ENCODE assay signal across 8 cellular contexts in genomic region chr2:240998706-240999000, GRCh38. TPM values are rescaled to one million over a fixed set of nuclear protein-coding genes. Genes with fewer than 3 reads are reported as not detected.
DNase-seq lines count a peak whose midpoint lies in the region; FAIRE-seq and TF ChIP-seq lines count a peak whose summit lies in the region.

No MANE protein-coding gene starts in this region.

- H3K27me3 Mint-ChIP-seq in MCF 10A (ENCODE audit: insufficient read depth, unreplicated experiment), result no peaks in the 10 kb centered on the region
- H3K27me3 Mint-ChIP-seq in mesothelial cell of epicardium (ENCODE audit: low read depth), result peaks cover 38% of the 10 kb centered on the region

- intact Hi-C loops in cardiac septum (cut with DNase I), result no loop called here
- intact Hi-C loops in MCF 10A (cut with micrococcal nuclease), result no loop called here
- intact Hi-C loops in uterus (cut with DNase I; ENCODE audit: low total_unique reads), result no loop called here

- H3K4me1 Mint-ChIP-seq in MCF 10A (ENCODE audit: insufficient read depth, unreplicated experiment), result peaks cover 16% of the 10 kb centered on the region
- H3K4me1 Mint-ChIP-seq in mesothelial cell of epicardium, result peaks cover 26% of the 10 kb centered on the region

- peaks cover 33% of the 10 kb centered on the region for H3K27me3 ChIP-seq in cardiac muscle cell
- H3K27me3 ChIP-seq in uterus, result no peaks in the 10 kb centered on the region

- peaks cover 2% of the 10 kb centered on the region for H3K9me3 Mint-ChIP-seq in MCF 10A (ENCODE audit: unreplicated experiment)
- peaks cover 2% of the 10 kb centered on the region for H3K9me3 Mint-ChIP-seq in mesothelial cell of epicardium

- H3K4me1 ChIP-seq in cardiac muscle cell (ENCODE audit: low read depth) (no peaks in the 10 kb centered on the region), uterus (peaks cover 5 to 16% of the 10 kb centered on the region in 2 donors)

- no TSS peak for BruUV-seq in MCF 10A (replicated peaks; lab: Mats Ljungman, UMichigan)

- TF ChIP-seq POLR2A in uterus (IDR thresholded peaks at IDR 0.05) (no peak), GM12891 (IDR thresholded peaks at IDR 0.05; ENCODE audit: low read depth, low read length) (no peak)

- H3K27ac ChIP-seq in cardiac muscle cell (no peak overlapping the region), uterus (peak overlapping the region; percentile 76 to 91)

- H3K9me3 ChIP-seq in cardiac muscle cell (ENCODE audit: low read depth) (no peaks in the 10 kb centered on the region), uterus (peaks cover 0 to 6% of the 10 kb centered on the region in 2 donors)

- no peaks in the 10 kb centered on the region for H3K36me3 ChIP-seq in cardiac muscle cell
- no peaks in the 10 kb centered on the region for H3K36me3 ChIP-seq in uterus

- peaks cover 10% of the 10 kb centered on the region for H3K36me3 Mint-ChIP-seq in MCF 10A (ENCODE audit: insufficient read depth, unreplicated experiment)
- H3K36me3 Mint-ChIP-seq in mesothelial cell of epicardium, result no peaks in the 10 kb centered on the region

- POLR2A ChIA-PET in MCF 10A (lab: Yijun Ruan, JAX), result interaction anchor here (1.1 to 1.5 kb wide), 2 partner anchors 11 to 315 kb away, joined by 3 to 8 read pairs; no protein-coding TSS in a partner anchor

- H3K4me3 ChIP-seq in cardiac muscle cell, result peak overlapping the region; percentile 43
- peak overlapping the region; percentile 45 to 74 for H3K4me3 ChIP-seq in uterus

- H3K4me3 Mint-ChIP-seq in MCF 10A (ENCODE audit: unreplicated experiment) (peak overlapping the region; percentile 66), mesothelial cell of epicardium (peak overlapping the region; percentile 48)

- no peak overlapping the region for H3K27ac Mint-ChIP-seq in MCF 10A (ENCODE audit: low read depth, unreplicated experiment)
- no peak overlapping the region for H3K27ac Mint-ChIP-seq in mesothelial cell of epicardium

- no peak for TF ChIP-seq CTCF in cardiac muscle cell (IDR thresholded peaks at IDR 0.05; ENCODE audit: low read depth, low read length)
- TF ChIP-seq CTCF in MCF 10A (IDR thresholded peaks at IDR 0.05; ENCODE audit: unreplicated experiment), result no peak
- TF ChIP-seq CTCF in mesothelial cell of epicardium (IDR thresholded peaks at IDR 0.05; ENCODE audit: unreplicated experiment), result no peak
- TF ChIP-seq CTCF in uterus (IDR thresholded peaks at IDR 0.05), result no peak

- DNase-seq in cardiac muscle cell (ENCODE audit: low read depth in 1 of 2, low spot score in 1 of 2), result no peak
- DNase-seq in cardiac septum (ENCODE audit: low spot score), result no peak
- DNase-seq in MCF 10A (ENCODE audit: unreplicated experiment), result no peak
- DNase-seq in mesothelial cell of epicardium (ENCODE audit: low spot score in 2 of 2, unreplicated experiment in 2 of 2), result no peak
- no peak for DNase-seq in uterus
- no peak for DNase-seq in GM12891 (ENCODE audit: insufficient read length, low spot score)
- DNase-seq in foreskin melanocyte, result no peak
- no peak for DNase-seq in SHP77 treated with DMSO at 0.1 percent for 48 hours (lab: John Stamatoyannopoulos, UW)

- CTCF ChIA-PET in MCF 10A (lab: Yijun Ruan, JAX), result no interaction called here

- no peak for FAIRE-seq in GM12891 (lab: Jason Lieb, UNC)

TF ChIP-seq in GM12891, 5 proteins besides CTCF, POLR2A, EP300 and RAD21:
- no peak for TF ChIP-seq POLR2AphosphoS5 (IDR thresholded peaks at IDR 0.05; ENCODE audit: low read depth, low read length)
- no peak for TF ChIP-seq PAX5 (IDR thresholded peaks at IDR 0.05; ENCODE audit: insufficient read depth, low read length, severe bottlenecking)
- no peak for TF ChIP-seq TAF1 (IDR thresholded peaks at IDR 0.05; ENCODE audit: low read depth, low read length)
- TF ChIP-seq POU2F2 (IDR thresholded peaks at IDR 0.05; ENCODE audit: low read depth, low read length), result no peak
- no peak for TF ChIP-seq SPI1 (IDR thresholded peaks at IDR 0.05; ENCODE audit: low read depth, low read length)

RNA-seq across cellular contexts. Expression of gene SNED1, which starts 0.2 kb away (rescaled TPM):
- total RNA-seq in cardiac muscle cell, result 0.09 and 1.2 TPM in 2 replicates
- polyA plus RNA-seq in cardiac muscle cell, result 0.41 and 0.76 TPM in 2 replicates
- total RNA-seq in cardiac septum, result 9.7 TPM
- 18.0 and 22.0 TPM in 2 replicates for total RNA-seq in MCF 10A (2022)
- 7.1 to 10.5 TPM (median 9.4 TPM) in 3 replicates for total RNA-seq in mesothelial cell of epicardium
- total RNA-seq in uterus, result 10 to 100 TPM; 18.5 to 87.1 (median 21.9) TPM
- polyA plus RNA-seq in GM12891 (2012; ENCODE audit: low read depth, missing spikeins), result 0.42 TPM
